In the genomic region with DNA sequence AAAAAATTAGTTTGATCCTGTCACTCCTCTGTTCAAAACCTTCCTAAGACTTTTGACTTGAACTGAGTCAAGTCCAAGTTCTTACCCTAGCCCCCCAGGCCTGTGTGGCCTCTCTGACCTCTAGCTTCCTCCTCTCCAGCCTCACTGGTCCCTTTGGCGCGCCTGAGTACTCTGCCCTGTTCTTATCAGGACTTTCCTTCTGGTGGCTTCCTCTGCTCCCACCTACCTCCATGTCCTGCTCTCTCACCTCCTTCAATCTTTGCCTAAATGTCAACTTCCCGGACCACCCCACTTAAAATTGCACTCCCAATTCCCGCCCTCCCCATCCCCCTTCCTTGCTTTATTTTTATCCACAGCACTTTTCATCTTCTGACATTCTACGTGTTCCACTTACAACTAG, we compare ENCODE assay signal across 1 cellular context.
TF ChIP-seq lines count a peak whose summit lies in the region.

No MANE protein-coding gene starts in this region.

TF ChIP-seq in K562, 482 proteins besides CTCF, POLR2A, EP300 and RAD21 (continued from another document and continues in another):
- 0 out of 4 replicates have a peak, but pooled peaks of 1 of the 2 experiments have one; percentile 29 for TF ChIP-seq MLLT1 (IDR thresholded peaks at IDR 0.05)
- TF ChIP-seq ARNT (IDR thresholded peaks at IDR 0.05): no peak
- no peak for TF ChIP-seq ZNF274 (IDR thresholded peaks at IDR 0.05; ENCODE audit: borderline replicate concordance, low read depth, low read length)
- TF ChIP-seq PHF8 (IDR thresholded peaks at IDR 0.05; ENCODE audit: borderline replicate concordance, low read length): no peak
- no peak for TF ChIP-seq KDM5B (IDR thresholded peaks at IDR 0.05; ENCODE audit: insufficient replicate concordance, low read depth, low read length)
- no peak for TF ChIP-seq TSHZ1 (CRISPR knock-in tag; IDR thresholded peaks at IDR 0.05)
- TF ChIP-seq IFI16 (CRISPR knock-in tag; IDR thresholded peaks at IDR 0.05): no peak
- no peak for TF ChIP-seq CBX1 (IDR thresholded peaks at IDR 0.05; ENCODE audit: low read depth)
- peak; percentile 77; the same call in 1 of the 2 replicates for TF ChIP-seq HDAC2 (IDR thresholded peaks at IDR 0.05)
- no peak for TF ChIP-seq GABPB2 (CRISPR knock-in tag; conservative IDR thresholded peaks at IDR 0.05)
- TF ChIP-seq, protein P1, sequence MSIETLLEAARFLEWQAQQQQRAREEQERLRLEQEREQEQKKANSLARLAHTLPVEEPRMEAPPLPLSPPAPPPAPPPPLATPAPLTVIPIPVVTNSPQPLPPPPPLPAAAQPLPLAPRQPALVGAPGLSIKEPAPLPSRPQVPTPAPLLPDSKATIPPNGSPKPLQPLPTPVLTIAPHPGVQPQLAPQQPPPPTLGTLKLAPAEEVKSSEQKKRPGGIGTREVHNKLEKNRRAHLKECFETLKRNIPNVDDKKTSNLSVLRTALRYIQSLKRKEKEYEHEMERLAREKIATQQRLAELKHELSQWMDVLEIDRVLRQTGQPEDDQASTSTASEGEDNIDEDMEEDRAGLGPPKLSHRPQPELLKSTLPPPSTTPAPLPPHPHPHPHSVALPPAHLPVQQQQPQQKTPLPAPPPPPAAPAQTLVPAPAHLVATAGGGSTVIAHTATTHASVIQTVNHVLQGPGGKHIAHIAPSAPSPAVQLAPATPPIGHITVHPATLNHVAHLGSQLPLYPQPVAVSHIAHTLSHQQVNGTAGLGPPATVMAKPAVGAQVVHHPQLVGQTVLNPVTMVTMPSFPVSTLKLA (conservative IDR thresholded peaks at IDR 0.05): peak in 1 of 2 experiments; percentile 48; a peak in 1 of 4 replicates
- TF ChIP-seq ZNF280A (IDR thresholded peaks at IDR 0.05; ENCODE audit: low read depth, partially characterized antibody): no peak
- TF ChIP-seq SRSF9 (IDR thresholded peaks at IDR 0.05; ENCODE audit: borderline replicate concordance, low read depth, low read length): no peak
- TF ChIP-seq, protein P2, sequence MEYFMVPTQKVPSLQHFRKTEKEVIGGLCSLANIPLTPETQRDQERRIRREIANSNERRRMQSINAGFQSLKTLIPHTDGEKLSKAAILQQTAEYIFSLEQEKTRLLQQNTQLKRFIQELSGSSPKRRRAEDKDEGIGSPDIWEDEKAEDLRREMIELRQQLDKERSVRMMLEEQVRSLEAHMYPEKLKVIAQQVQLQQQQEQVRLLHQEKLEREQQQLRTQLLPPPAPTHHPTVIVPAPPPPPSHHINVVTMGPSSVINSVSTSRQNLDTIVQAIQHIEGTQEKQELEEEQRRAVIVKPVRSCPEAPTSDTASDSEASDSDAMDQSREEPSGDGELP (CRISPR knock-in tag; IDR thresholded peaks at IDR 0.05; ENCODE audit: borderline replicate concordance): no peak
- TF ChIP-seq, protein P3, sequence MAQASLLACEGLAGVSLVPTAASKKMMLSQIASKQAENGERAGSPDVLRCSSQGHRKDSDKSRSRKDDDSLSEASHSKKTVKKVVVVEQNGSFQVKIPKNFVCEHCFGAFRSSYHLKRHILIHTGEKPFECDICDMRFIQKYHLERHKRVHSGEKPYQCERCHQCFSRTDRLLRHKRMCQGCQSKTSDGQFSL (CRISPR knock-in tag; IDR thresholded peaks at IDR 0.05): no peak
- TF ChIP-seq, protein P3 (tag; IDR thresholded peaks at IDR 0.05): no peak
- TF ChIP-seq WHSC1 (IDR thresholded peaks at IDR 0.05; ENCODE audit: low read length): no peak
- no peak for TF ChIP-seq ZNF354B (CRISPR knock-in tag; IDR thresholded peaks at IDR 0.05)
- TF ChIP-seq RBM39 (optimal IDR thresholded peaks at IDR 0.05; ENCODE audit: low read depth, low read length): no peak
- TF ChIP-seq, protein P4, sequence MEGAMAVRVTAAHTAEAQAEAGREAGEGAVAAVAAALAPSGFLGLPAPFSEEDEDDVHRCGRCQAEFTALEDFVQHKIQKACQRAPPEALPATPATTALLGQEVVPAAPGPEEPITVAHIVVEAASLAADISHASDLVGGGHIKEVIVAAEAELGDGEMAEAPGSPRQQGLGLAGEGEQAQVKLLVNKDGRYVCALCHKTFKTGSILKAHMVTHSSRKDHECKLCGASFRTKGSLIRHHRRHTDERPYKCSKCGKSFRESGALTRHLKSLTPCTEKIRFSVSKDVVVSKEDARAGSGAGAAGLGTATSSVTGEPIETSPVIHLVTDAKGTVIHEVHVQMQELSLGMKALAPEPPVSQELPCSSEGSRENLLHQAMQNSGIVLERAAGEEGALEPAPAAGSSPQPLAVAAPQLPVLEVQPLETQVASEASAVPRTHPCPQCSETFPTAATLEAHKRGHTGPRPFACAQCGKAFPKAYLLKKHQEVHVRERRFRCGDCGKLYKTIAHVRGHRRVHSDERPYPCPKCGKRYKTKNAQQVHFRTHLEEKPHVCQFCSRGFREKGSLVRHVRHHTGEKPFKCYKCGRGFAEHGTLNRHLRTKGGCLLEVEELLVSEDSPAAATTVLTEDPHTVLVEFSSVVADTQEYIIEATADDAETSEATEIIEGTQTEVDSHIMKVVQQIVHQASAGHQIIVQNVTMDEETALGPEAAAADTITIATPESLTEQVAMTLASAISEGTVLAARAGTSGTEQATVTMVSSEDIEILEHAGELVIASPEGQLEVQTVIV (CRISPR knock-in tag; IDR thresholded peaks at IDR 0.05; ENCODE audit: borderline replicate concordance): no peak
- TF ChIP-seq ZNF184 (CRISPR knock-in tag; IDR thresholded peaks at IDR 0.05): no peak
- TF ChIP-seq ZNF561 (CRISPR knock-in tag; conservative IDR thresholded peaks at IDR 0.05): no peak
- TF ChIP-seq, protein P5, sequence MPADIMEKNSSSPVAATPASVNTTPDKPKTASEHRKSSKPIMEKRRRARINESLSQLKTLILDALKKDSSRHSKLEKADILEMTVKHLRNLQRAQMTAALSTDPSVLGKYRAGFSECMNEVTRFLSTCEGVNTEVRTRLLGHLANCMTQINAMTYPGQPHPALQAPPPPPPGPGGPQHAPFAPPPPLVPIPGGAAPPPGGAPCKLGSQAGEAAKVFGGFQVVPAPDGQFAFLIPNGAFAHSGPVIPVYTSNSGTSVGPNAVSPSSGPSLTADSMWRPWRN (IDR thresholded peaks at IDR 0.05; ENCODE audit: low read depth): no peak
- no peak for TF ChIP-seq MAFK (IDR thresholded peaks at IDR 0.05; ENCODE audit: low read length)
- no peak for TF ChIP-seq ZNF551 (CRISPR knock-in tag; IDR thresholded peaks at IDR 0.05)
- TF ChIP-seq, protein P6, sequence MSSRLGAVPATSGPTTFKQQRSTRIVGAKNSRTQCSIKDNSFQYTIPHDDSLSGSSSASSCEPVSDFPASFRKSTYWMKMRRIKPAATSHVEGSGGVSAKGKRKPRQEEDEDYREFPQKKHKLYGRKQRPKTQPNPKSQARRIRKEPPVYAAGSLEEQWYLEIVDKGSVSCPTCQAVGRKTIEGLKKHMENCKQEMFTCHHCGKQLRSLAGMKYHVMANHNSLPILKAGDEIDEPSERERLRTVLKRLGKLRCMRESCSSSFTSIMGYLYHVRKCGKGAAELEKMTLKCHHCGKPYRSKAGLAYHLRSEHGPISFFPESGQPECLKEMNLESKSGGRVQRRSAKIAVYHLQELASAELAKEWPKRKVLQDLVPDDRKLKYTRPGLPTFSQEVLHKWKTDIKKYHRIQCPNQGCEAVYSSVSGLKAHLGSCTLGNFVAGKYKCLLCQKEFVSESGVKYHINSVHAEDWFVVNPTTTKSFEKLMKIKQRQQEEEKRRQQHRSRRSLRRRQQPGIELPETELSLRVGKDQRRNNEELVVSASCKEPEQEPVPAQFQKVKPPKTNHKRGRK (tag; IDR thresholded peaks at IDR 0.05): no peak
- TF ChIP-seq ZNF75A (CRISPR knock-in tag; IDR thresholded peaks at IDR 0.05): no peak
- no peak; the same call in 1 of the 2 replicates for TF ChIP-seq ZBED1 (IDR thresholded peaks at IDR 0.05)
- TF ChIP-seq ZNF12 (CRISPR knock-in tag; IDR thresholded peaks at IDR 0.05): no peak
- no peak for TF ChIP-seq DDX20 (tag; IDR thresholded peaks at IDR 0.05; ENCODE audit: low read depth)
- no peak for TF ChIP-seq ZNF518B (CRISPR knock-in tag; IDR thresholded peaks at IDR 0.05)
- TF ChIP-seq CREM (IDR thresholded peaks at IDR 0.05; ENCODE audit: low read depth): no peak; the same call in 1 of the 2 replicates
- no peak for TF ChIP-seq ZNF583 (CRISPR knock-in tag; IDR thresholded peaks at IDR 0.05)
- TF ChIP-seq NKRF (IDR thresholded peaks at IDR 0.05; ENCODE audit: borderline replicate concordance): no peak
- TF ChIP-seq ELF4 (CRISPR knock-in tag; IDR thresholded peaks at IDR 0.05): peak; percentile 79
- TF ChIP-seq CBX5 (IDR thresholded peaks at IDR 0.05; ENCODE audit: borderline replicate concordance, low read depth): peak; percentile 39; the same call in 1 of the 2 replicates
